In genomic region chr3:38170722-38171121, GRCh38 we compare ENCODE assay signal across 20 cellular contexts.
"Had no signal": no experiment of that assay in that cellular context is flagged by ENCODE, and none has a peak within 500 bp of the region (broad histone marks: within the 10 kb centered on the region; RNA-seq: fewer than 3 reads in every experiment).

No MANE protein-coding gene starts in this region.

- H3K9me3 Mint-ChIP-seq: activated CD8-positive, alpha-beta T cell treated with anti-CD3 and anti-CD28 coated beads for 36 hours; activated T-cell treated with anti-CD3 and anti-CD28 coated beads, Interleukin-2, amount 50 U/mL, for 4 hours; endodermal cell; naive thymus-derived CD8-positive, alpha-beta T cell; stimulated activated naive CD8-positive, alpha-beta T cell treated with anti-CD3 and anti-CD28 coated beads, Interleukin-15, Interleukin-2, amounts not matched to agents 100 ng/mL and 50 ng/mL, for 24 hours; type B pancreatic cell had no signal

- H3K36me3 ChIP-seq: right atrium auricular region, suprapubic skin had no signal

- H3K9me3 ChIP-seq: right atrium auricular region, suprapubic skin had no signal

- H3K4me3 Mint-ChIP-seq: activated CD8-positive, alpha-beta T cell treated with anti-CD3 and anti-CD28 coated beads for 36 hours; activated naive CD8-positive, alpha-beta T cell; activated T-cell treated with anti-CD3 and anti-CD28 coated beads, Interleukin-2, amount 50 U/mL, for 4 hours; endodermal cell; stimulated activated naive CD8-positive, alpha-beta T cell treated with anti-CD3 and anti-CD28 coated beads, Interleukin-15, Interleukin-2, amounts not matched to agents 100 ng/mL and 50 ng/mL, for 24 hours; type B pancreatic cell had no signal

- H3K27ac Mint-ChIP-seq: activated CD8-positive, alpha-beta T cell treated with anti-CD3 and anti-CD28 coated beads for 36 hours; activated naive CD8-positive, alpha-beta T cell; endodermal cell; progenitor cell of endocrine pancreas; stimulated activated naive CD8-positive, alpha-beta T cell treated with anti-CD3 and anti-CD28 coated beads, Interleukin-15, Interleukin-2, amounts not matched to agents 100 ng/mL and 50 ng/mL, for 24 hours; type B pancreatic cell had no signal

- DNase-seq: activated CD4-positive, alpha-beta T cell treated with anti-CD3 and anti-CD28 coated beads for 48 hours; activated CD8-positive, alpha-beta T cell treated with anti-CD3 and anti-CD28 coated beads for 36 hours; activated gamma-delta T cell treated with Interleukin-2 at 50 U/mL for 16 hours; activated T-cell treated with anti-CD3 and anti-CD28 coated beads, Interleukin-2, amount 50 U/mL, for 4 hours; amygdala; endodermal cell; erythroblast; naive thymus-derived CD8-positive, alpha-beta T cell; nucleus accumbens; stimulated activated CD4-positive, alpha-beta T cell treated with anti-CD3 and anti-CD28 coated beads, Interleukin-4, amount 100 ng/mL, for 4 hours; stimulated activated CD8-positive, alpha-beta memory T cell treated with anti-CD3 and anti-CD28 coated beads, Interleukin-4, amount 100 ng/mL, for 48 hours; WERI-Rb-1 had no signal

- H3K27me3 Mint-ChIP-seq: activated CD8-positive, alpha-beta T cell treated with anti-CD3 and anti-CD28 coated beads for 36 hours; activated naive CD8-positive, alpha-beta T cell; naive thymus-derived CD8-positive, alpha-beta T cell; progenitor cell of endocrine pancreas; stimulated activated naive CD8-positive, alpha-beta T cell treated with anti-CD3 and anti-CD28 coated beads, Interleukin-15, Interleukin-2, amounts not matched to agents 100 ng/mL and 50 ng/mL, for 24 hours; type B pancreatic cell had no signal

- ATAC-seq: activated CD8-positive, alpha-beta T cell treated with anti-CD3 and anti-CD28 coated beads for 36 hours; activated T-cell treated with anti-CD3 and anti-CD28 coated beads, Interleukin-2, amount 50 U/mL, for 4 hours; left lobe of liver; naive thymus-derived CD8-positive, alpha-beta T cell had no signal

- H3K27ac ChIP-seq: right atrium auricular region, skin epidermis, suprapubic skin, WERI-Rb-1 had no signal

- H3K4me3 ChIP-seq: right atrium auricular region, skin epidermis, suprapubic skin had no signal

- H3K27me3 ChIP-seq: right atrium auricular region, suprapubic skin had no signal
